1 cellular context compared by ENCODE assay signal in genomic region chr4:35252866-35253265, GRCh38.
TF ChIP-seq lines count a peak whose summit lies in the region.

No MANE protein-coding gene starts in this region.

TF ChIP-seq in HCT116, 20 proteins besides CTCF, POLR2A, EP300 and RAD21 (continued from another document):
- no peak for TF ChIP-seq ZBTB33 (IDR thresholded peaks at IDR 0.05; ENCODE audit: extremely low read depth, insufficient replicate concordance, low read length)
- no peak for TF ChIP-seq SRF (IDR thresholded peaks at IDR 0.05; ENCODE audit: low read depth)
- no peak for TF ChIP-seq MAX (IDR thresholded peaks at IDR 0.05)
- TF ChIP-seq ELF1 (IDR thresholded peaks at IDR 0.05; ENCODE audit: borderline replicate concordance, low read depth), result no peak
